In genomic region chr12:50441763-50442162, GRCh38 we compare ENCODE assay signal across 18 cellular contexts. TPM values are rescaled to one million over a fixed set of nuclear protein-coding genes. Genes with fewer than 3 reads are reported as not detected.
DNase-seq lines count a peak whose midpoint lies in the region; ATAC-seq and TF ChIP-seq lines count a peak whose summit lies in the region.
"Had no signal": no experiment of that assay in that cellular context is flagged by ENCODE, and none has a peak within 500 bp of the region (broad histone marks: within the 10 kb centered on the region; RNA-seq: fewer than 3 reads in every experiment).

No MANE protein-coding gene starts in this region.

- peak overlapping the region; percentile 29 for H3K27ac Mint-ChIP-seq in activated CD4-positive, alpha-beta T cell treated with anti-CD3 and anti-CD28 coated beads, Interleukin-2, amount 10 ng/mL, durations not matched to agents 24 days and 14 days
- H3K27ac Mint-ChIP-seq in MCF 10A (ENCODE audit: low read depth, unreplicated experiment): peak overlapping the region; percentile 49

- ATAC-seq in omental fat pad (ENCODE audit: low FRiP score): peak; percentile 19
- no peak for ATAC-seq in GM19467 (IDR thresholded peaks at IDR 0.05; ENCODE audit: unreplicated experiment)
- no peak for ATAC-seq in GM21360 (IDR thresholded peaks at IDR 0.05; ENCODE audit: unreplicated experiment)
- ATAC-seq: PC-3 had no signal

- H3K4me1 Mint-ChIP-seq in activated CD4-positive, alpha-beta T cell treated with anti-CD3 and anti-CD28 coated beads, Interleukin-2, amount 10 ng/mL, durations not matched to agents 24 days and 14 days: peaks cover 12% of the 10 kb centered on the region
- peaks cover 10% of the 10 kb centered on the region for H3K4me1 Mint-ChIP-seq in MCF 10A (ENCODE audit: insufficient read depth, unreplicated experiment)
- H3K4me1 Mint-ChIP-seq: CD14-positive monocyte had no signal

- no TSS peak for BruUV-seq in MCF 10A (replicated peaks; lab: Mats Ljungman, UMichigan)

- no peak overlapping the region for H2AFZ ChIP-seq in osteoblast (ENCODE audit: low read length)
- H2AFZ ChIP-seq: GM23248 had no signal

- TF ChIP-seq CTCF in MCF 10A (IDR thresholded peaks at IDR 0.05; ENCODE audit: unreplicated experiment) (no peak), breast epithelium (IDR thresholded peaks at IDR 0.05) (no peak), omental fat pad (IDR thresholded peaks at IDR 0.05) (no peak), osteoblast (IDR thresholded peaks at IDR 0.05; ENCODE audit: extremely low read depth, low read depth, low read length) (no peak)

- H3K4me1 ChIP-seq in breast epithelium: no peaks in the 10 kb centered on the region
- H3K4me1 ChIP-seq in osteoblast (ENCODE audit: insufficient read depth, low read length): no peaks in the 10 kb centered on the region

- no peak overlapping the region for H3K27ac ChIP-seq in breast epithelium
- no peak overlapping the region for H3K27ac ChIP-seq in osteoblast (ENCODE audit: low read depth, low read length)
- H3K27ac ChIP-seq: GM23248, KMS-11 had no signal

- intact Hi-C loops in activated CD4-positive, alpha-beta T cell treated with anti-CD3 and anti-CD28 coated beads, Interleukin-2, amount 10 ng/mL, durations not matched to agents 24 days and 14 days (cut with micrococcal nuclease): no loop called here
- intact Hi-C loops in MCF 10A (cut with micrococcal nuclease): no loop called here
- intact Hi-C loops in breast epithelium (cut with DNase I; ENCODE audit: low total_unique reads): no loop called here

- CTCF ChIA-PET in MCF 10A (lab: Yijun Ruan, JAX): no interaction called here

- no peaks in the 10 kb centered on the region for H3K9me3 Mint-ChIP-seq in activated CD4-positive, alpha-beta T cell treated with anti-CD3 and anti-CD28 coated beads, Interleukin-2, amount 10 ng/mL, durations not matched to agents 24 days and 14 days
- no peaks in the 10 kb centered on the region for H3K9me3 Mint-ChIP-seq in MCF 10A (ENCODE audit: unreplicated experiment)
- H3K9me3 Mint-ChIP-seq: CD14-positive monocyte had no signal

- POLR2A ChIA-PET in MCF 10A (lab: Yijun Ruan, JAX): no interaction called here

- H4K20me1 ChIP-seq in osteoblast (ENCODE audit: insufficient read depth, low read length): peaks cover 2% of the 10 kb centered on the region

- no peak for TF ChIP-seq POLR2A in breast epithelium (IDR thresholded peaks at IDR 0.05)

- no peak for DNase-seq in activated CD4-positive, alpha-beta T cell treated with anti-CD3 and anti-CD28 coated beads, Interleukin-2, amount 10 ng/mL, durations not matched to agents 24 days and 14 days
- DNase-seq in activated CD4-positive, alpha-beta T cell treated with anti-CD3 and anti-CD28 coated beads for 1 hour: no peak
- no peak for DNase-seq in MCF 10A (ENCODE audit: unreplicated experiment)
- DNase-seq in breast epithelium (ENCODE audit: low spot score in 2 of 2): no peak
- DNase-seq in omental fat pad (ENCODE audit: low spot score): no peak
- DNase-seq in osteoblast (ENCODE audit: insufficient read length, low spot score, missing footprints): no peak
- DNase-seq: 8988T, NCI-H1417, NCI-H187, NCI-H2107, PC-3 had no signal

- no peaks in the 10 kb centered on the region for H3K27me3 Mint-ChIP-seq in activated CD4-positive, alpha-beta T cell treated with anti-CD3 and anti-CD28 coated beads, Interleukin-2, amount 10 ng/mL, durations not matched to agents 24 days and 14 days
- H3K27me3 Mint-ChIP-seq in MCF 10A (ENCODE audit: insufficient read depth, unreplicated experiment): no peaks in the 10 kb centered on the region

- H3K27me3 ChIP-seq in breast epithelium (no peaks in the 10 kb centered on the region), osteoblast (ENCODE audit: insufficient read depth, low read length) (no peaks in the 10 kb centered on the region)

- H3K9me3 ChIP-seq in breast epithelium: no peaks in the 10 kb centered on the region
- no peaks in the 10 kb centered on the region for H3K9me3 ChIP-seq in osteoblast (ENCODE audit: low read depth, low read length)
- H3K9me3 ChIP-seq: HAP-1 had no signal

- H3K4me3 ChIP-seq in breast epithelium (no peak overlapping the region), osteoblast (ENCODE audit: insufficient read depth, low read length) (no peak overlapping the region)
- H3K4me3 ChIP-seq: GM23248, HAP-1 had no signal

- H3K4me2 ChIP-seq in osteoblast (ENCODE audit: insufficient read depth, low read length): no peak overlapping the region
- H3K4me2 ChIP-seq: KMS-11 had no signal

- no peak overlapping the region for H3K4me3 Mint-ChIP-seq in activated CD4-positive, alpha-beta T cell treated with anti-CD3 and anti-CD28 coated beads, Interleukin-2, amount 10 ng/mL, durations not matched to agents 24 days and 14 days
- H3K4me3 Mint-ChIP-seq in MCF 10A (ENCODE audit: unreplicated experiment): no peak overlapping the region
- H3K4me3 Mint-ChIP-seq: CD14-positive monocyte had no signal

- no peaks in the 10 kb centered on the region for H3K36me3 ChIP-seq in breast epithelium
- peaks cover 79% of the 10 kb centered on the region for H3K36me3 ChIP-seq in osteoblast (ENCODE audit: insufficient read depth, low read length)

- peaks cover 57% of the 10 kb centered on the region for H3K36me3 Mint-ChIP-seq in activated CD4-positive, alpha-beta T cell treated with anti-CD3 and anti-CD28 coated beads, Interleukin-2, amount 10 ng/mL, durations not matched to agents 24 days and 14 days (ENCODE audit: low read depth)
- peaks cover 92% of the 10 kb centered on the region for H3K36me3 Mint-ChIP-seq in MCF 10A (ENCODE audit: insufficient read depth, unreplicated experiment)

- H3K79me2 ChIP-seq in osteoblast (ENCODE audit: insufficient read depth, low read length): peaks cover 2% of the 10 kb centered on the region

RNA-seq across cellular contexts. Expression of gene LARP4, which starts 41.1 kb away (rescaled TPM):
- total RNA-seq in activated CD4-positive, alpha-beta T cell treated with anti-CD3 and anti-CD28 coated beads, Interleukin-2, amount 10 ng/mL, durations not matched to agents 24 days and 14 days: 117 and 130 TPM in 2 replicates
- total RNA-seq in MCF 10A (2022) (73.6 and 78.8 TPM in 2 replicates), breast epithelium (10 to 100 TPM; 34.2 to 61.9 (median 56.3) TPM), omental fat pad (10 to 100 TPM; 44.5 to 81.5 (median 58.4) TPM), osteoblast (36.5 and 37.6 TPM in 2 replicates)

RNA-seq across cellular contexts. Expression of gene FAM186A, which starts 45.4 kb away (rescaled TPM):
- not detected in 2 replicates for total RNA-seq in activated CD4-positive, alpha-beta T cell treated with anti-CD3 and anti-CD28 coated beads, Interleukin-2, amount 10 ng/mL, durations not matched to agents 24 days and 14 days
- total RNA-seq in MCF 10A (2022): not detected in 2 replicates
- not detected for total RNA-seq in breast epithelium
- total RNA-seq in omental fat pad: not detected
- total RNA-seq in osteoblast: not detected in 2 replicates
- total RNA-seq: GM23248, HT-29, PC-3 had no signal
